8 cellular contexts compared by ENCODE assay signal in the genomic region with DNA sequence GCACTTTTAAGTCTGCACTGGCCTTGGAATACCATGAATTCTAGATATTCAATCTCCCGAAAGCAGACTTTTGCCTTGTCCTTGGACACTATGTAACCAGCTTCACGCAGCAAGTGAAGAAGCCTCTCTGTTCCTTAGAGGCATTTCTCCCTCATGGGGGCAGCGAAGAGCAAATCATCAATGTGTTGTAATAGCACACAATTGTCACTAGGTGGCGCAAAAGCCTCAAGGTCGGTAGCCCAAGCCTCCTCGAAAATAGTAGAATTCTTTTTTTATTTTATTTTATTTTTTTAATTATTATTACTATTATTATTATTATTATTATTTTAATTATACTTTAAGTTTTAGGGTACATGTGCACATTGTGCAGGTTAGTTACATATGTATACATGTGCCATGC.
A peak's percentile ranks its signal among the peaks of the same experiment; 100 is the strongest.
DNase-seq lines count a peak whose midpoint lies in the region; ATAC-seq, FAIRE-seq and TF ChIP-seq lines count a peak whose summit lies in the region.
"Not testable (repeated sequence)": the region's sequence is repeated elsewhere in the genome, so short reads cannot be mapped to it uniquely, and the experiment has no call there.

No MANE protein-coding gene starts in this region.

- not testable (repeated sequence) for H3K27me3 ChIP-seq in CD8-positive, alpha-beta T cell (ENCODE audit: insufficient read depth, low read length); colonic mucosa; kidney epithelial cell (ENCODE audit: control insufficient read depth, insufficient read depth, low read length)

- POLR2A ChIA-PET in CD8-positive, alpha-beta T cell (lab: Charles Lee): not testable (repeated sequence)

- H3K9me3 Mint-ChIP-seq in CD8-positive, alpha-beta T cell; activated CD4-positive, alpha-beta T cell treated with anti-CD3 and anti-CD28 coated beads, Interleukin-2, amount 10 ng/mL, durations not matched to agents 24 days and 14 days: not testable (repeated sequence)

- not testable (repeated sequence) for H3K4me3 Mint-ChIP-seq in CD8-positive, alpha-beta T cell; activated CD4-positive, alpha-beta T cell treated with anti-CD3 and anti-CD28 coated beads, Interleukin-2, amount 10 ng/mL, durations not matched to agents 24 days and 14 days

- DNase-seq in CD8-positive, alpha-beta T cell: peak; percentile 21 to 59 (median 29)
- DNase-seq in GM19239 (ENCODE audit: insufficient read length, low spot score) (peak; percentile 18), HPDE6-E6E7 (ENCODE audit: extremely low spot score) (peak; percentile 41), NCI-H748 (lab: John Stamatoyannopoulos, UW; ENCODE audit: unreplicated experiment) (peak; percentile 69), colonic mucosa (peak; percentile 37)
- DNase-seq in activated CD4-positive, alpha-beta T cell treated with anti-CD3 and anti-CD28 coated beads, Interleukin-2, amount 10 ng/mL, durations not matched to agents 24 days and 14 days: peak; percentile 88
- not testable (repeated sequence) for DNase-seq in kidney epithelial cell (ENCODE audit: low read depth)
- DNase-seq in stimulated activated CD4-positive, alpha-beta T cell treated with anti-CD3 and anti-CD28 coated beads, Interleukin-2, amount 100 ng/mL, for 48 hours: peak; percentile 28 to 34

- H3K36me3 Mint-ChIP-seq in CD8-positive, alpha-beta T cell; activated CD4-positive, alpha-beta T cell treated with anti-CD3 and anti-CD28 coated beads, Interleukin-2, amount 10 ng/mL, durations not matched to agents 24 days and 14 days (ENCODE audit: low read depth): not testable (repeated sequence)

- peak; percentile 86 for TF ChIP-seq CTCF in CD8-positive, alpha-beta T cell (IDR thresholded peaks at IDR 0.05)
- TF ChIP-seq CTCF in colonic mucosa (IDR thresholded peaks at IDR 0.05) (peak; percentile 84), kidney epithelial cell (IDR thresholded peaks at IDR 0.05; ENCODE audit: insufficient read depth, low read length, poor library complexity, severe bottlenecking) (peak; percentile 63)

- H3K9ac ChIP-seq in colonic mucosa (ENCODE audit: low read depth in 2 of 2, low read length in 2 of 2): not testable (repeated sequence)

- not testable (repeated sequence) for H3K9me3 ChIP-seq in CD8-positive, alpha-beta T cell (ENCODE audit: low read length); colonic mucosa

- not testable (repeated sequence) for H3K4me1 Mint-ChIP-seq in CD8-positive, alpha-beta T cell (ENCODE audit: low read depth)
- H3K4me1 Mint-ChIP-seq in activated CD4-positive, alpha-beta T cell treated with anti-CD3 and anti-CD28 coated beads, Interleukin-2, amount 10 ng/mL, durations not matched to agents 24 days and 14 days: peaks cover 13% of the 10 kb centered on the region

- H3K27ac ChIP-seq in CD8-positive, alpha-beta T cell (ENCODE audit: low read depth, low read length); colonic mucosa: not testable (repeated sequence)

- not testable (repeated sequence) for H3K4me1 ChIP-seq in CD8-positive, alpha-beta T cell (ENCODE audit: insufficient read depth, low read length); colonic mucosa

- H3K4me3 ChIP-seq in CD8-positive, alpha-beta T cell (ENCODE audit: low read depth, low read length); colonic mucosa; kidney epithelial cell (ENCODE audit: low read depth, low read length): not testable (repeated sequence)

- H3K27ac Mint-ChIP-seq in CD8-positive, alpha-beta T cell; activated CD4-positive, alpha-beta T cell treated with anti-CD3 and anti-CD28 coated beads, Interleukin-2, amount 10 ng/mL, durations not matched to agents 24 days and 14 days: not testable (repeated sequence)

- ATAC-seq in CD8-positive, alpha-beta T cell: peak; percentile 65

- peak; percentile 40 for FAIRE-seq in GM19239 (lab: Jason Lieb, UNC)

- CTCF ChIA-PET in CD8-positive, alpha-beta T cell (lab: Charles Lee): interaction anchor here (0.6 to 1.5 kb wide), 5 partner anchors 10 to 1366 kb away, joined by 3 to 5 read pairs (median 3); no protein-coding TSS in a partner anchor

- not testable (repeated sequence) for H3K36me3 ChIP-seq in CD8-positive, alpha-beta T cell (ENCODE audit: insufficient read depth, low read length); colonic mucosa; kidney epithelial cell (ENCODE audit: control insufficient read depth, insufficient read depth, low read length)

- not testable (repeated sequence) for H3K27me3 Mint-ChIP-seq in CD8-positive, alpha-beta T cell (ENCODE audit: low read depth); activated CD4-positive, alpha-beta T cell treated with anti-CD3 and anti-CD28 coated beads, Interleukin-2, amount 10 ng/mL, durations not matched to agents 24 days and 14 days

- intact Hi-C loops in CD8-positive, alpha-beta T cell (cut with DNase I, micrococcal nuclease): loop anchor here in 1 of 2 experiments (2.0 kb wide), 1 partner anchor 96 kb away; no protein-coding TSS in a partner anchor
- intact Hi-C loops in activated CD4-positive, alpha-beta T cell treated with anti-CD3 and anti-CD28 coated beads, Interleukin-2, amount 10 ng/mL, durations not matched to agents 24 days and 14 days (cut with micrococcal nuclease): loop anchor here (1.0 to 10.0 kb wide), 2 partner anchors 95 to 502 kb away; no protein-coding TSS in a partner anchor
- intact Hi-C loops in colonic mucosa (cut with DNase I): loop anchor here (5.0 kb wide), 1 partner anchor 94 kb away; no protein-coding TSS in a partner anchor
